ENCODE assay signal across 9 cellular contexts in genomic region chr5:35319231-35320002, GRCh38.
DNase-seq lines count a peak whose midpoint lies in the region; ATAC-seq and FAIRE-seq lines count a peak whose summit lies in the region.
"Had no signal": no experiment of that assay in that cellular context is flagged by ENCODE, and none has a peak within 500 bp of the region (broad histone marks: within the 10 kb centered on the region; RNA-seq: fewer than 3 reads in every experiment).

No MANE protein-coding gene starts in this region.

- in situ Hi-C loops in GM23248 (cut with MboI) = no loop called here

- peak; percentile 96 for ATAC-seq in GM18511 (IDR thresholded peaks at IDR 0.05; ENCODE audit: unreplicated experiment)
- peak; percentile 69 to 78 for ATAC-seq in natural killer cell treated with Interleukin-12 subunit alpha and Interleukin-12 subunit beta and Interleukin-15 and Interleukin-18, amount 100 ng/mL, for 72 hours

- H3K9ac ChIP-seq in GM23248 = no peak overlapping the region

- 0 out of 2 replicates have a peak, but pooled peaks cover 12% of the 10 kb centered on the region for H3K27me3 ChIP-seq in GM23248 (replicated peaks; ENCODE audit: insufficient read depth)

- H3K9me3 ChIP-seq in GM23248 (ENCODE audit: low read depth) = no peaks in the 10 kb centered on the region

- no peaks in the 10 kb centered on the region for H3K36me3 ChIP-seq in GM23248 (ENCODE audit: low read depth)

- H3K4me3 ChIP-seq in GM23248 = no peak overlapping the region

- no peak overlapping the region for H3K27ac ChIP-seq in GM23248

- no peaks in the 10 kb centered on the region for H3K36me3 Mint-ChIP-seq in activated naive CD8-positive, alpha-beta T cell treated with anti-CD3 and anti-CD28 coated beads for 36 hours
- H3K36me3 Mint-ChIP-seq in natural killer cell treated with Interleukin-12 subunit alpha and Interleukin-12 subunit beta and Interleukin-15 and Interleukin-18, amount 100 ng/mL, for 72 hours = no peaks in the 10 kb centered on the region
- H3K36me3 Mint-ChIP-seq: naive thymus-derived CD8-positive, alpha-beta T cell had no signal

- no peaks in the 10 kb centered on the region for H3K9me2 ChIP-seq in GM23248 (ENCODE audit: insufficient read depth)

- no peak overlapping the region for H3K4me2 ChIP-seq in GM23248 (ENCODE audit: unreplicated experiment)

- H3K4me3 Mint-ChIP-seq in activated naive CD8-positive, alpha-beta T cell treated with anti-CD3 and anti-CD28 coated beads for 36 hours = peak overlapping the region; percentile 7
- no peak overlapping the region for H3K4me3 Mint-ChIP-seq in natural killer cell treated with Interleukin-12 subunit alpha and Interleukin-12 subunit beta and Interleukin-15 and Interleukin-18, amount 100 ng/mL, for 72 hours

- no peak for FAIRE-seq in frontal cortex (lab: Jason Lieb, UNC)

- peaks cover 19% of the 10 kb centered on the region for H3K27me3 Mint-ChIP-seq in activated naive CD8-positive, alpha-beta T cell treated with anti-CD3 and anti-CD28 coated beads for 36 hours
- H3K27me3 Mint-ChIP-seq in natural killer cell treated with Interleukin-12 subunit alpha and Interleukin-12 subunit beta and Interleukin-15 and Interleukin-18, amount 100 ng/mL, for 72 hours = no peaks in the 10 kb centered on the region

- H2AFZ ChIP-seq in GM23248 = no peak overlapping the region

- peak overlapping the region; percentile 85 for H3K27ac Mint-ChIP-seq in activated naive CD8-positive, alpha-beta T cell treated with anti-CD3 and anti-CD28 coated beads for 36 hours
- peak overlapping the region in 1 of 2 donors; percentile 28 for H3K27ac Mint-ChIP-seq in natural killer cell treated with Interleukin-12 subunit alpha and Interleukin-12 subunit beta and Interleukin-15 and Interleukin-18, amount 100 ng/mL, for 72 hours
- H3K27ac Mint-ChIP-seq: naive thymus-derived CD8-positive, alpha-beta T cell had no signal

- no peaks in the 10 kb centered on the region for H4K20me1 ChIP-seq in GM23248 (ENCODE audit: insufficient read depth)

- H3K9me3 Mint-ChIP-seq in activated naive CD8-positive, alpha-beta T cell treated with anti-CD3 and anti-CD28 coated beads for 36 hours = peaks cover 2% of the 10 kb centered on the region
- peaks cover 6% of the 10 kb centered on the region for H3K9me3 Mint-ChIP-seq in natural killer cell treated with Interleukin-12 subunit alpha and Interleukin-12 subunit beta and Interleukin-15 and Interleukin-18, amount 100 ng/mL, for 72 hours

- H3K79me2 ChIP-seq in GM23248 (ENCODE audit: insufficient read depth) = no peaks in the 10 kb centered on the region

- 35 to 37% methylated on average over 5 of the region's 5 CpGs for WGBS in GM23248 (ENCODE audit: low coverage in 1 of 2, low lambda C conversion rate in 2 of 2, missing lambda C conversion rate in 2 of 2), 2 experiments

- H3F3A ChIP-seq in GM23248 (ENCODE audit: insufficient read depth) = no peaks in the 10 kb centered on the region; the same call in 1 of the 2 replicates

- peaks cover 6% of the 10 kb centered on the region; the same call in 1 of the 2 replicates for H3K4me1 ChIP-seq in GM23248 (ENCODE audit: insufficient read depth)

- DNase-seq in GM23248 (peak; percentile 72), Kasumi-1 (lab: John Stamatoyannopoulos, UW) (peak; percentile 92), NCI-H748 (lab: John Stamatoyannopoulos, UW; ENCODE audit: unreplicated experiment) (no peak), SHP77 treated with DMSO at 0.1 percent for 48 hours (lab: John Stamatoyannopoulos, UW) (no peak), frontal cortex (ENCODE audit: low spot score in 2 of 2) (no peak)
- DNase-seq in activated naive CD8-positive, alpha-beta T cell treated with anti-CD3 and anti-CD28 coated beads for 36 hours = peak; percentile 83
- DNase-seq in natural killer cell treated with Interleukin-12 subunit alpha and Interleukin-12 subunit beta and Interleukin-15 and Interleukin-18, amount 100 ng/mL, for 72 hours (ENCODE audit: low spot score) = no peak

- peaks cover 18% of the 10 kb centered on the region for H3K4me1 Mint-ChIP-seq in activated naive CD8-positive, alpha-beta T cell treated with anti-CD3 and anti-CD28 coated beads for 36 hours
- H3K4me1 Mint-ChIP-seq in natural killer cell treated with Interleukin-12 subunit alpha and Interleukin-12 subunit beta and Interleukin-15 and Interleukin-18, amount 100 ng/mL, for 72 hours (ENCODE audit: low read depth in 2 of 2) = peaks cover 0 to 6% of the 10 kb centered on the region in 2 donors

Comparison
In these comparisons a context has a peak if more than half of its experiments do, and no peak if none do; other contexts are left out.
1. DNase-seq: peak in GM23248 (single experiment), Kasumi-1 (2 of 2) and activated naive CD8-positive, alpha-beta T cell treated with anti-CD3 and anti-CD28 coated beads for 36 hours (single experiment); none in natural killer cell treated with Interleukin-12 subunit alpha and Interleukin-12 subunit beta and Interleukin-15 and Interleukin-18, amount 100 ng/mL, for 72 hours (single experiment), NCI-H748 (single experiment), SHP77 treated with DMSO at 0.1 percent for 48 hours (single experiment) and frontal cortex (0 of 2).